In the genomic region with DNA sequence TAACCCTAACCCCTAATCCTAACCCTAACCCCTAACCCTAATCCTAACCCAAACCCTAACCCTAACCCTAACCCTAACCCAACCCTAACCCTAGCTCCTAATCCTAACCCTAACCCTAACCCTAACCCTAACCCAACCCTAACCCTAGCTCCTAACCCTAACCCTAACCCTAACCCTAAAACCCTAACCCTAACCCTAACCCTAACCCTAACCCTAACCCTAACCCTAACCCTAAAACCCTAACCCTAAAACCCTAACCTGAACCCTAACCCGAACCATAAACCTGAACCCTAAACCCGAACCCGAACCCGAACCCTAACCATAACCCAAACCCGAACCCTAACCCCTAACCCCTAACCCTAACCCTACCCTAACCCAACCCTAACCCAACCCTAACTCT, we compare ENCODE assay signal across 10 cellular contexts. TPM values are rescaled to one million over a fixed set of nuclear protein-coding genes. Genes with fewer than 3 reads are reported as not detected.
"Had no signal": no experiment of that assay in that cellular context is flagged by ENCODE, and none has a peak within 500 bp of the region (broad histone marks: within the 10 kb centered on the region; RNA-seq: fewer than 3 reads in every experiment).

No MANE protein-coding gene starts in this region.

RNA-seq across cellular contexts. Expression of a gene that starts 24.3 kb away (rescaled TPM):
- total RNA-seq: activated CD4-positive, alpha-beta memory T cell treated with anti-CD3 and anti-CD28 coated beads, Interleukin-2, amount 10 ng/mL, durations not matched to agents 7 days and 5 days; activated CD4-positive, alpha-beta T cell treated with anti-CD3 and anti-CD28 coated beads for 36 hours; activated CD8-positive, alpha-beta memory T cell treated with anti-CD3 and anti-CD28 coated beads for 36 hours; activated naive CD8-positive, alpha-beta T cell treated with anti-CD3 and anti-CD28 coated beads for 36 hours; activated T-helper 17 cell treated with anti-CD3 and anti-CD28 coated beads, Interleukin-2, amount 50 U/mL, for 72 hours; breast epithelium; cerebellum; PC-3; Right ventricle myocardium inferior; T-helper 1 cell treated with Interleukin-12 subunit alpha and Interleukin-12 subunit beta and Interleukin-4 antibody, amounts not matched to agents 30 ng/mL and 1 ng/mL, for 36 hours had no signal
